ENCODE assay signal across 10 cellular contexts in the genomic region with DNA sequence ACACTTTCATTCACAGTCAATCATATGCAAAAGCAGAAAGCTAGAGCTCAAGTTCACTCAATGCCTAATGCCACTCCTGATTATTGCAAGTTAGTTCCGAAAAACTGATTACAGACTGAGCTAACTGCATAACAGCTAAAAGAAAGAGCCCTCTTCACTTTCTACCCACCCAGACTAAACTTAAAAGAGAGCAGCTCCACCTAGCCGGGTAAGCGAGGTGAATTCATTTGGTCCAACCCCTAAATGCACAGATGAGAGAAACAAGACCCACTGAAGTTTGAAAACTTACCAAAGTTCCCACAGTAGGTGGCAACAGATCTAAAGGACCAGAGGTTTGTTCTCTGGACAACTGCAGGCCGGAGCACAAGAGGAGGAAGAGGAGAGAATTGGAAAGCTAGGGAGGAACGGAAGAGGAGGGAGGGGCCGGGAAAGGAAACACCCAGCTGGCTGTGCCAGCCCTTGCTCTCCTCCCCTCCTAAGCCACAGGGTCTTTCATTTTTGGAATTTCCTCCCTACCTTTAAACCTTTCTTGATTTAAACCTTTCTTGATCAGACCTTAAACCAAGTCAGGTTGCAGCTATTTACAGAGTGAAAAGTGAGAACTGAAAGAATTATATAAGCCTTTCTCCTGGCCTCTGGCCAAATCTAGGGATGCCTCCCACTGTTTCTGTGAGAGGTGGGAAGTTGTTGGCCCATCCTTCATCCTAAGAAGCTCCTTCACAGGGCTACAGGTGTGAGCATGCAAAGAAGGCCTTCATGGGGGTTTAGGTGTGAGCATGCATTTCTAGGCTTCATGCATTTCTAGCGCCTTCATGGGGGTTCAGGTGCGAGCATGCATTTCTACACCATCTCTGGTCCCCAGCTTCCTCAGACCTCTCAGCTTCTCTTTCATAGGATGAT.
A peak's percentile ranks its signal among the peaks of the same experiment; 100 is the strongest.
DNase-seq lines count a peak whose midpoint lies in the region; ATAC-seq and TF ChIP-seq lines count a peak whose summit lies in the region.
"Had no signal": no experiment of that assay in that cellular context is flagged by ENCODE, and none has a peak within 500 bp of the region (broad histone marks: within the 10 kb centered on the region; RNA-seq: fewer than 3 reads in every experiment).

No MANE protein-coding gene starts in this region.

- intact Hi-C loops in Calu3 (cut with micrococcal nuclease; ENCODE audit: unreplicated experiment): loop anchor here (5.0 kb wide), 1 partner anchor 75 kb away; no protein-coding TSS in a partner anchor
- intact Hi-C loops in PC-3 (cut with micrococcal nuclease): no loop called here

- H3K4me1 Mint-ChIP-seq in Calu3 (ENCODE audit: low read depth, unreplicated experiment): peaks cover 14% of the 10 kb centered on the region
- H3K4me1 Mint-ChIP-seq in T-helper 1 cell treated with Interleukin-12 subunit alpha and Interleukin-12 subunit beta and Interleukin-4 antibody, amounts not matched to agents 30 μg/mL and 1 μg/mL, for 36 hours (ENCODE audit: low read depth): peaks cover 16% of the 10 kb centered on the region

- H3K27ac Mint-ChIP-seq in Calu3 (ENCODE audit: unreplicated experiment): peak overlapping the region; percentile 6
- peak overlapping the region; percentile 72 for H3K27ac Mint-ChIP-seq in T-helper 1 cell treated with Interleukin-12 subunit alpha and Interleukin-12 subunit beta and Interleukin-4 antibody, amounts not matched to agents 30 μg/mL and 1 μg/mL, for 36 hours

- no peaks in the 10 kb centered on the region for H3F3A ChIP-seq in PC-3 (ENCODE audit: low read length, unreplicated experiment)

- BruUV-seq in Calu3 (replicated peaks; lab: Mats Ljungman, UMichigan): no TSS peak
- BruUV-seq in PC-3 (replicated peaks; lab: Mats Ljungman, UMichigan): no TSS peak

- H3K9me3 ChIP-seq in neuronal stem cell (replicated peaks in 1 of 2; ENCODE audit: control insufficient read depth in 2 of 2, insufficient read depth in 1 of 2, low read depth in 1 of 2, low read length in 2 of 2) (no peaks in the 10 kb centered on the region), PC-3 (ENCODE audit: low read length) (no peaks in the 10 kb centered on the region)

- no peak for TF ChIP-seq CTCF in Calu3 (IDR thresholded peaks at IDR 0.05; ENCODE audit: unreplicated experiment)
- no peak for TF ChIP-seq CTCF in PC-3 (conservative IDR thresholded peaks at IDR 0.05; ENCODE audit: low read depth, low read length)

- ATAC-seq in esophagus mucosa: peak; percentile 35
- no peak for ATAC-seq in PC-3
- no peak for ATAC-seq in GM19395 (IDR thresholded peaks at IDR 0.05; ENCODE audit: unreplicated experiment)
- no peak for ATAC-seq in activated CD4-positive, CD25-positive, alpha-beta regulatory T cell treated with anti-CD3 and anti-CD28 coated beads, Interleukin-2, amount 50 U/mL, for 24 hours

- H2BK5ac ChIP-seq in neuronal stem cell (ENCODE audit: low read length): no peak overlapping the region

- no peak overlapping the region for H3K14ac ChIP-seq in neuronal stem cell (ENCODE audit: low read length)

- no peak overlapping the region for H2AK5ac ChIP-seq in neuronal stem cell (ENCODE audit: low read depth, low read length)

- H2BK12ac ChIP-seq in neuronal stem cell (ENCODE audit: low read length): no peak overlapping the region

- CTCF ChIA-PET in Calu3 (lab: Charles Lee) (interaction anchor here (0.7 to 1.8 kb wide), 13 partner anchors 11 to 74 kb away, joined by 3 to 11 read pairs (median 4); no protein-coding TSS in a partner anchor), PC-3 (lab: Charles Lee) (no interaction called here)

- peak overlapping the region; percentile 40 for H3K4me3 Mint-ChIP-seq in Calu3 (ENCODE audit: low read depth, unreplicated experiment)
- H3K4me3 Mint-ChIP-seq in T-helper 1 cell treated with Interleukin-12 subunit alpha and Interleukin-12 subunit beta and Interleukin-4 antibody, amounts not matched to agents 30 μg/mL and 1 μg/mL, for 36 hours: peak overlapping the region; percentile 76

- H3K4me2 ChIP-seq in neuronal stem cell (ENCODE audit: insufficient read depth, low read length, poor library complexity, severe bottlenecking) (no peak overlapping the region), PC-3 (ENCODE audit: low read length) (no peak overlapping the region)

- H3K9me3 Mint-ChIP-seq in Calu3 (ENCODE audit: low read depth, unreplicated experiment): no peaks in the 10 kb centered on the region
- H3K9me3 Mint-ChIP-seq in T-helper 1 cell treated with Interleukin-12 subunit alpha and Interleukin-12 subunit beta and Interleukin-4 antibody, amounts not matched to agents 30 μg/mL and 1 μg/mL, for 36 hours: no peaks in the 10 kb centered on the region

- peaks cover 4% of the 10 kb centered on the region for H3K36me3 Mint-ChIP-seq in Calu3 (ENCODE audit: insufficient read depth, unreplicated experiment)
- H3K36me3 Mint-ChIP-seq in T-helper 1 cell treated with Interleukin-12 subunit alpha and Interleukin-12 subunit beta and Interleukin-4 antibody, amounts not matched to agents 30 μg/mL and 1 μg/mL, for 36 hours (ENCODE audit: low read depth): no peaks in the 10 kb centered on the region

- no peak overlapping the region for H2BK120ac ChIP-seq in neuronal stem cell (ENCODE audit: low read depth, low read length)

- DNase-seq in Calu3: no peak
- DNase-seq in neuronal stem cell (ENCODE audit: low spot score): no peak
- no peak for DNase-seq in PC-3
- no peak for DNase-seq in NCI-H2171 (lab: John Stamatoyannopoulos, UW)
- DNase-seq: activated effector memory CD4-positive, alpha-beta T cell treated with anti-CD3 and anti-CD28 coated beads, Interleukin-2, amount 50 U/mL, for 16 hours; stimulated activated CD4-positive, alpha-beta T cell treated with anti-CD3 and anti-CD28 coated beads, Interleukin-1b, Interleukin-23, amount 100 ng/mL, for 48 hours had no signal

- no peaks in the 10 kb centered on the region for H3K79me2 ChIP-seq in PC-3 (ENCODE audit: low read length)

- H2AFZ ChIP-seq in neuronal stem cell (ENCODE audit: low read length): peak overlapping the region; percentile 52
- H2AFZ ChIP-seq in PC-3 (ENCODE audit: low read length): no peak overlapping the region

- no peak overlapping the region for H3K23ac ChIP-seq in neuronal stem cell (ENCODE audit: low read depth, low read length, poor library complexity)

- H4K91ac ChIP-seq in neuronal stem cell (ENCODE audit: low read depth, low read length, poor library complexity): no peak overlapping the region

- no peak overlapping the region for H2BK15ac ChIP-seq in neuronal stem cell (ENCODE audit: low read length)

- H4K8ac ChIP-seq in neuronal stem cell (ENCODE audit: low read depth, low read length): no peak overlapping the region

- POLR2A ChIA-PET in PC-3 (lab: Charles Lee; ENCODE audit: unreplicated experiment): interaction anchor here (0.7 kb wide), 1 partner anchor 38 kb away, joined by 4 read pairs; no protein-coding TSS in a partner anchor

- H3K9ac ChIP-seq in neuronal stem cell (ENCODE audit: low read depth, low read length, poor library complexity) (no peak overlapping the region), PC-3 (ENCODE audit: low read length) (no peak overlapping the region)

- no CpG with 5 or more reads among the region's 8 CpGs for WGBS in neuronal stem cell (ENCODE audit: extremely low coverage in 2 of 2, insufficient read length in 2 of 2, insufficient replicate concordance in 1 of 2), 2 donors

- H3K27me3 Mint-ChIP-seq in Calu3 (ENCODE audit: unreplicated experiment): no peaks in the 10 kb centered on the region
- no peaks in the 10 kb centered on the region for H3K27me3 Mint-ChIP-seq in T-helper 1 cell treated with Interleukin-12 subunit alpha and Interleukin-12 subunit beta and Interleukin-4 antibody, amounts not matched to agents 30 μg/mL and 1 μg/mL, for 36 hours (ENCODE audit: low read depth)

- H3K27me3 ChIP-seq in neuronal stem cell (ENCODE audit: control insufficient read depth in 3 of 3, insufficient read depth in 3 of 3, low read depth in 1 of 3, low read length in 3 of 3) (no peaks in the 10 kb centered on the region), PC-3 (ENCODE audit: low read length) (no peaks in the 10 kb centered on the region)

- no peaks in the 10 kb centered on the region for H4K20me1 ChIP-seq in PC-3 (ENCODE audit: low read length)

- H3K27ac ChIP-seq in neuronal stem cell (replicated peaks; ENCODE audit: low read length) (no peak overlapping the region), PC-3 (ENCODE audit: low read length) (no peak overlapping the region)

- no peak overlapping the region for H3K4ac ChIP-seq in neuronal stem cell (ENCODE audit: low read length)

- H3K4me1 ChIP-seq in neuronal stem cell (ENCODE audit: control insufficient read depth in 2 of 2, insufficient read depth in 1 of 2, low read depth in 1 of 2, low read length in 2 of 2): peaks cover 8 to 14% of the 10 kb centered on the region in 2 donors
- H3K4me1 ChIP-seq in PC-3 (ENCODE audit: insufficient read depth, low read length): peaks cover 4% of the 10 kb centered on the region

- no peak overlapping the region for H3K18ac ChIP-seq in neuronal stem cell (ENCODE audit: low read length)

- no peak overlapping the region for H3K4me3 ChIP-seq in neuronal stem cell (ENCODE audit: low read length in 2 of 2)
- H3K4me3 ChIP-seq in PC-3 (ENCODE audit: low read length): no peak overlapping the region

- H3K79me1 ChIP-seq in neuronal stem cell (ENCODE audit: low read depth, low read length): no peaks in the 10 kb centered on the region

- H3K36me3 ChIP-seq in neuronal stem cell (replicated peaks in 1 of 2; ENCODE audit: control insufficient read depth in 2 of 2, insufficient read depth in 2 of 2, low read length in 2 of 2): no peaks in the 10 kb centered on the region
- no peaks in the 10 kb centered on the region for H3K36me3 ChIP-seq in PC-3 (ENCODE audit: low read depth, low read length)

- H3K9me2 ChIP-seq in PC-3 (replicated peaks; ENCODE audit: low read length): no peaks in the 10 kb centered on the region
